In genomic region chr20:5191829-5192569, GRCh38 we compare ENCODE assay signal across 8 cellular contexts.
DNase-seq lines count a peak whose midpoint lies in the region; ATAC-seq and TF ChIP-seq lines count a peak whose summit lies in the region.

No MANE protein-coding gene starts in this region.

- DNase-seq in NCI-H2107 treated with DMSO at 0.1 percent for 48 hours (lab: John Stamatoyannopoulos, UW; ENCODE audit: unreplicated experiment) (peak; percentile 53), NCI-H2107 (lab: John Stamatoyannopoulos, UW) (no peak), NCI-H2196 treated with DMSO at 0.1 percent for 48 hours (lab: John Stamatoyannopoulos, UW; ENCODE audit: unreplicated experiment) (peak; percentile 62), activated B cell treated with CpG ODN at 0.5 μM for 24 hours (no peak), endothelial cell (ENCODE audit: low spot score) (peak; percentile 25), midbrain (lab: John Stamatoyannopoulos, UW) (peak; percentile 70), upper lobe of left lung (peak in 1 of 2 donors; percentile 31)

- peaks cover 13 to 62% (median 42%) of the 10 kb centered on the region in 4 donors for H3K36me3 ChIP-seq in upper lobe of left lung

- no peaks in the 10 kb centered on the region for H3K9me3 ChIP-seq in upper lobe of left lung

- H3K9me3 Mint-ChIP-seq in activated B cell treated with CpG ODN at 0.5 μM for 24 hours (no peaks in the 10 kb centered on the region), endothelial cell (ENCODE audit: unreplicated experiment) (no peaks in the 10 kb centered on the region)

- H3K4me3 Mint-ChIP-seq in activated B cell treated with CpG ODN at 0.5 μM for 24 hours (no peak overlapping the region), endothelial cell (ENCODE audit: unreplicated experiment) (no peak overlapping the region)

- TF ChIP-seq CTCF in activated B cell treated with CpG ODN at 0.5 μM for 24 hours (IDR thresholded peaks at IDR 0.05) (no peak), endothelial cell (IDR thresholded peaks at IDR 0.05; ENCODE audit: unreplicated experiment) (peak; percentile 63), upper lobe of left lung (IDR thresholded peaks at IDR 0.05) (peak; percentile 44 to 87 (median 75))

- H3K27me3 Mint-ChIP-seq in activated B cell treated with CpG ODN at 0.5 μM for 24 hours, result no peaks in the 10 kb centered on the region
- H3K27me3 Mint-ChIP-seq in endothelial cell (ENCODE audit: unreplicated experiment), result no peaks in the 10 kb centered on the region

- no peaks in the 10 kb centered on the region for H3K27me3 ChIP-seq in upper lobe of left lung

- intact Hi-C loops in activated B cell treated with CpG ODN at 0.5 μM for 24 hours (cut with micrococcal nuclease), result loop anchor here (1.0 kb wide), 4 partner anchors 66 to 585 kb away; no protein-coding TSS in a partner anchor

- no peak overlapping the region for H3K4me3 ChIP-seq in upper lobe of left lung

- WGBS in upper lobe of left lung, 2 donors, result 47 to 52% methylated on average over 9 of the region's 9 CpGs

- H3K4me1 Mint-ChIP-seq in activated B cell treated with CpG ODN at 0.5 μM for 24 hours (peaks cover 8% of the 10 kb centered on the region), endothelial cell (ENCODE audit: unreplicated experiment) (peaks cover 10% of the 10 kb centered on the region)

- peak overlapping the region in 3 of 4 donors; percentile 25 to 63 (median 35) for H3K27ac ChIP-seq in upper lobe of left lung

- CTCF ChIA-PET in activated B cell treated with CpG ODN at 0.5 μM for 24 hours (lab: Charles Lee), result interaction anchor here (0.7 to 6.3 kb wide), 12 partner anchors 12 to 435 kb away, joined by 3 to 106 read pairs (median 6); partner anchors contain the start of genes CDS2 and PCNA

- TF ChIP-seq POLR2A in upper lobe of left lung (IDR thresholded peaks at IDR 0.05), result no peak

- ATAC-seq in HG02678 (IDR thresholded peaks at IDR 0.05; ENCODE audit: unreplicated experiment) (peak; percentile 45), activated B cell treated with CpG ODN at 0.5 μM for 24 hours (ENCODE audit: low read depth) (peak; percentile 78), upper lobe of left lung (ENCODE audit: low FRiP score in 2 of 2) (peak; percentile 76 to 80)

- H3K27ac Mint-ChIP-seq in activated B cell treated with CpG ODN at 0.5 μM for 24 hours (peak overlapping the region; percentile 77), endothelial cell (ENCODE audit: unreplicated experiment) (no peak overlapping the region)

- H3K4me1 ChIP-seq in upper lobe of left lung, result peaks cover 3 to 8% (median 5%) of the 10 kb centered on the region in 4 donors

- peaks cover 57% of the 10 kb centered on the region for H3K36me3 Mint-ChIP-seq in activated B cell treated with CpG ODN at 0.5 μM for 24 hours (ENCODE audit: low read depth)
- H3K36me3 Mint-ChIP-seq in endothelial cell (ENCODE audit: low read depth, unreplicated experiment), result peaks cover 29% of the 10 kb centered on the region

- no peak for TF ChIP-seq EP300 in upper lobe of left lung (IDR thresholded peaks at IDR 0.05)

- POLR2A ChIA-PET in activated B cell treated with CpG ODN at 0.5 μM for 24 hours (lab: Charles Lee), result interaction anchor here (0.5 to 3.6 kb wide), 8 partner anchors 13 to 1403 kb away, joined by 3 to 30 read pairs (median 4); partner anchors contain the start of genes CDS2 and PCNA

Comparison
In these comparisons a context has a peak if more than half of its experiments do, and no peak if none do; other contexts are left out.
1. DNase-seq: peak in NCI-H2107 treated with DMSO at 0.1 percent for 48 hours (single experiment), NCI-H2196 treated with DMSO at 0.1 percent for 48 hours (single experiment), endothelial cell (single experiment) and midbrain (single experiment); none in NCI-H2107 (single experiment) and activated B cell treated with CpG ODN at 0.5 μM for 24 hours (single experiment).
2. Peak in every context shown above with its lines, with median percentiles within 50 percentile points of each other: ATAC-seq.